Comparison of ENCODE assay signal across 1 cellular context in genomic region chr6:147506704-147507114, GRCh38.
TF ChIP-seq lines count a peak whose summit lies in the region.

No MANE protein-coding gene starts in this region.

TF ChIP-seq in K562, 482 proteins besides CTCF, POLR2A, EP300 and RAD21 (continued from another document and continues in another):
- TF ChIP-seq E2F6 (IDR thresholded peaks at IDR 0.05; ENCODE audit: borderline replicate concordance in 1 of 2, extremely low read depth in 1 of 2, insufficient read depth in 1 of 2, insufficient read length in 1 of 2, low read depth in 1 of 2, low read length in 1 of 2, poor library complexity in 1 of 2, severe bottlenecking in 1 of 2) (peak in 1 of 2 experiments; percentile 19), RBM34 (IDR thresholded peaks at IDR 0.05; ENCODE audit: borderline replicate concordance, insufficient read depth, low read length) (no peak), BRF1 (IDR thresholded peaks at IDR 0.05; ENCODE audit: borderline replicate concordance, extremely low read depth, insufficient read length) (no peak), L3MBTL2 (IDR thresholded peaks at IDR 0.05) (no peak), ZNF655 (CRISPR knock-in tag; IDR thresholded peaks at IDR 0.05) (no peak), SAFB (IDR thresholded peaks at IDR 0.05; ENCODE audit: borderline replicate concordance, low read depth, low read length) (peak; percentile 23; the same call in 1 of the 2 replicates), ZHX1 (conservative IDR thresholded peaks at IDR 0.05; ENCODE audit: low read length) (no peak), CBFB (CRISPR knock-in tag; IDR thresholded peaks at IDR 0.05) (no peak), EP400 (IDR thresholded peaks at IDR 0.05) (no peak), FOXM1 (IDR thresholded peaks at IDR 0.05; ENCODE audit: low read depth) (no peak), FOXM1 (CRISPR knock-in tag; IDR thresholded peaks at IDR 0.05; ENCODE audit: low read depth) (no peak), XRCC5 (IDR thresholded peaks at IDR 0.05; ENCODE audit: low read depth, low read length) (0 out of 2 replicates have a peak, but pooled peaks have one; percentile 27), ZNF436 (CRISPR knock-in tag; IDR thresholded peaks at IDR 0.05) (no peak), ATF7 (IDR thresholded peaks at IDR 0.05) (no peak), ARID3A (IDR thresholded peaks at IDR 0.05; ENCODE audit: borderline replicate concordance, low read depth, low read length) (no peak), RBM22 (IDR thresholded peaks at IDR 0.05; ENCODE audit: low read depth, low read length, poor library complexity, severe bottlenecking) (no peak), SMC3 (conservative IDR thresholded peaks at IDR 0.05; ENCODE audit: insufficient read depth, low read depth, low read length) (peak; percentile 96), ZBTB2 (IDR thresholded peaks at IDR 0.05) (no peak), RB1 (IDR thresholded peaks at IDR 0.05; ENCODE audit: low read depth) (peak; percentile 94), FOXK1 (CRISPR knock-in tag; IDR thresholded peaks at IDR 0.05; ENCODE audit: borderline replicate concordance) (no peak), ZBTB33 (CRISPR knock-in tag; IDR thresholded peaks at IDR 0.05) (no peak), VEZF1 (CRISPR knock-in tag; IDR thresholded peaks at IDR 0.05) (peak; percentile 83), ZNF280B (CRISPR knock-in tag; IDR thresholded peaks at IDR 0.05) (no peak), ZNF592 (IDR thresholded peaks at IDR 0.05) (no peak), SPI1 (IDR thresholded peaks at IDR 0.05; ENCODE audit: borderline replicate concordance, low read depth, low read length) (no peak), E2F5 (CRISPR knock-in tag; IDR thresholded peaks at IDR 0.05) (no peak), ZNF23 (CRISPR knock-in tag; IDR thresholded peaks at IDR 0.05) (no peak), STAG1 (CRISPR knock-in tag; IDR thresholded peaks at IDR 0.05; ENCODE audit: borderline replicate concordance) (peak; percentile 76; the same call in 1 of the 2 replicates), TFAP4 (CRISPR knock-in tag; IDR thresholded peaks at IDR 0.05; ENCODE audit: borderline replicate concordance) (peak; percentile 33; the same call in 1 of the 2 replicates), TFE3 (CRISPR knock-in tag; IDR thresholded peaks at IDR 0.05) (no peak), KLF10 (CRISPR knock-in tag; IDR thresholded peaks at IDR 0.05) (no peak), ZNF511 (CRISPR knock-in tag; IDR thresholded peaks at IDR 0.05) (no peak), ZBED1 (IDR thresholded peaks at IDR 0.05) (no peak)
